Comparison of ENCODE assay signal across 12 cellular contexts in genomic region chr1:177274687-177275211, GRCh38.
DNase-seq lines count a peak whose midpoint lies in the region; ATAC-seq and TF ChIP-seq lines count a peak whose summit lies in the region.
"Had no signal": no experiment of that assay in that cellular context is flagged by ENCODE, and none has a peak within 500 bp of the region (broad histone marks: within the 10 kb centered on the region; RNA-seq: fewer than 3 reads in every experiment).

No MANE protein-coding gene starts in this region.

- POLR2A ChIA-PET in BJ (lab: Charles Lee) = no interaction called here
- POLR2A ChIA-PET in activated CD8-positive, alpha-beta T cell treated with anti-CD3 and anti-CD28 coated beads, Interleukin-2, amount 10 ng/mL, durations not matched to agents 7 days and 5 days (lab: Charles Lee) = no interaction called here

- H3K36me3 ChIP-seq in BJ (ENCODE audit: control insufficient read depth, insufficient read depth, low read length) = no peaks in the 10 kb centered on the region
- H3K36me3 ChIP-seq in prostate gland = no peaks in the 10 kb centered on the region
- H3K36me3 ChIP-seq: BLaER1 treated with 17β-estradiol and CSF1 and Interleukin-3, amounts not matched to agents 10 nM and 100 nM had no signal

- no peaks in the 10 kb centered on the region for H3K9me3 ChIP-seq in prostate gland
- H3K9me3 ChIP-seq: BLaER1 treated with 17β-estradiol and CSF1 and Interleukin-3, amounts not matched to agents 10 nM and 100 nM had no signal

- no peaks in the 10 kb centered on the region for H3K4me1 Mint-ChIP-seq in activated CD8-positive, alpha-beta T cell treated with anti-CD3 and anti-CD28 coated beads, Interleukin-2, amount 10 ng/mL, durations not matched to agents 7 days and 5 days (ENCODE audit: low read depth)
- H3K4me1 Mint-ChIP-seq: GM23338 had no signal

- H3K4me3 Mint-ChIP-seq in activated CD8-positive, alpha-beta T cell treated with anti-CD3 and anti-CD28 coated beads, Interleukin-2, amount 10 ng/mL, durations not matched to agents 7 days and 5 days = no peak overlapping the region
- H3K4me3 Mint-ChIP-seq: GM23338 had no signal

- H3K4me1 ChIP-seq in prostate gland (replicated peaks) = no peaks in the 10 kb centered on the region
- H3K4me1 ChIP-seq: BLaER1 treated with 17β-estradiol and CSF1 and Interleukin-3, amounts not matched to agents 10 nM and 100 nM had no signal

- H3K4me3 ChIP-seq in BJ (ENCODE audit: low read depth, low read length) = no peak overlapping the region
- H3K4me3 ChIP-seq in prostate gland = no peak overlapping the region
- H3K4me3 ChIP-seq: BLaER1 treated with 17β-estradiol and CSF1 and Interleukin-3, amounts not matched to agents 10 nM and 100 nM; GM23338 had no signal

- 7% methylated on average over 5 of the region's 5 CpGs for WGBS in prostate gland

- H3K36me3 Mint-ChIP-seq in activated CD8-positive, alpha-beta T cell treated with anti-CD3 and anti-CD28 coated beads, Interleukin-2, amount 10 ng/mL, durations not matched to agents 7 days and 5 days (ENCODE audit: low read depth) = no peaks in the 10 kb centered on the region

- TF ChIP-seq CTCF in BJ (IDR thresholded peaks at IDR 0.05; ENCODE audit: insufficient read depth, low read depth, low read length) (no peak), prostate gland (IDR thresholded peaks at IDR 0.05) (no peak)

- no peak overlapping the region for H3K27ac Mint-ChIP-seq in activated CD8-positive, alpha-beta T cell treated with anti-CD3 and anti-CD28 coated beads, Interleukin-2, amount 10 ng/mL, durations not matched to agents 7 days and 5 days
- H3K27ac Mint-ChIP-seq: GM23338 had no signal

- no peaks in the 10 kb centered on the region for H3K27me3 Mint-ChIP-seq in activated CD8-positive, alpha-beta T cell treated with anti-CD3 and anti-CD28 coated beads, Interleukin-2, amount 10 ng/mL, durations not matched to agents 7 days and 5 days (ENCODE audit: low read depth)

- ATAC-seq in activated CD8-positive, alpha-beta T cell treated with anti-CD3 and anti-CD28 coated beads, Interleukin-2, amount 10 ng/mL, durations not matched to agents 7 days and 5 days = no peak
- no peak for ATAC-seq in HG03342 (IDR thresholded peaks at IDR 0.05; ENCODE audit: unreplicated experiment)
- ATAC-seq: GM23338 had no signal

- H3K27me3 ChIP-seq in BJ (ENCODE audit: control insufficient read depth, insufficient read depth, low read length) (no peaks in the 10 kb centered on the region), prostate gland (replicated peaks; ENCODE audit: insufficient read depth) (no peaks in the 10 kb centered on the region)
- H3K27me3 ChIP-seq: BLaER1 treated with 17β-estradiol and CSF1 and Interleukin-3, amounts not matched to agents 10 nM and 100 nM had no signal

- no peaks in the 10 kb centered on the region for H3K9me3 Mint-ChIP-seq in activated CD8-positive, alpha-beta T cell treated with anti-CD3 and anti-CD28 coated beads, Interleukin-2, amount 10 ng/mL, durations not matched to agents 7 days and 5 days (ENCODE audit: insufficient read depth)
- H3K9me3 Mint-ChIP-seq: GM23338 had no signal

- H3K27ac ChIP-seq in prostate gland = no peak overlapping the region
- H3K27ac ChIP-seq: BLaER1 treated with 17β-estradiol and CSF1 and Interleukin-3, amounts not matched to agents 10 nM and 100 nM had no signal

- no peak for TF ChIP-seq POLR2A in prostate gland (IDR thresholded peaks at IDR 0.05)

- intact Hi-C loops in prostate gland (cut with DNase I) = loop anchor here (10.0 kb wide), 1 partner anchor 70 kb away; no protein-coding TSS in a partner anchor

- CTCF ChIA-PET in BJ (lab: Yijun Ruan, JAX) = no interaction called here
- CTCF ChIA-PET in activated CD8-positive, alpha-beta T cell treated with anti-CD3 and anti-CD28 coated beads, Interleukin-2, amount 10 ng/mL, durations not matched to agents 7 days and 5 days (lab: Charles Lee) = no interaction called here

- DNase-seq in BJ (ENCODE audit: low read depth) = peak; percentile 39
- DNase-seq in NCI-H2107 treated with DMSO at 0.1 percent for 48 hours (lab: John Stamatoyannopoulos, UW; ENCODE audit: unreplicated experiment) = peak; percentile 58
- peak; percentile 88 for DNase-seq in fibroblast of peridontal ligament (ENCODE audit: extremely low read depth)
- peak; percentile 33 for DNase-seq in prostate gland (ENCODE audit: low spot score)
- DNase-seq in NAMALWA (ENCODE audit: low spot score) = no peak
- no peak for DNase-seq in activated CD8-positive, alpha-beta T cell treated with anti-CD3 and anti-CD28 coated beads, Interleukin-2, amount 10 ng/mL, durations not matched to agents 7 days and 5 days
- no peak for DNase-seq in SHP77 (lab: John Stamatoyannopoulos, UW)
- DNase-seq: glutamatergic neuron, NCI-H146 had no signal

Comparison
In these comparisons a context has a peak if more than half of its experiments do, and no peak if none do; other contexts are left out.
1. DNase-seq: peak in BJ (single experiment), NCI-H2107 treated with DMSO at 0.1 percent for 48 hours (single experiment), fibroblast of peridontal ligament (single experiment) and prostate gland (single experiment); none in NAMALWA (single experiment), activated CD8-positive, alpha-beta T cell treated with anti-CD3 and anti-CD28 coated beads, Interleukin-2, amount 10 ng/mL, durations not matched to agents 7 days and 5 days (single experiment) and SHP77 (0 of 2).